ENCODE assay signal across 11 cellular contexts in the genomic region with DNA sequence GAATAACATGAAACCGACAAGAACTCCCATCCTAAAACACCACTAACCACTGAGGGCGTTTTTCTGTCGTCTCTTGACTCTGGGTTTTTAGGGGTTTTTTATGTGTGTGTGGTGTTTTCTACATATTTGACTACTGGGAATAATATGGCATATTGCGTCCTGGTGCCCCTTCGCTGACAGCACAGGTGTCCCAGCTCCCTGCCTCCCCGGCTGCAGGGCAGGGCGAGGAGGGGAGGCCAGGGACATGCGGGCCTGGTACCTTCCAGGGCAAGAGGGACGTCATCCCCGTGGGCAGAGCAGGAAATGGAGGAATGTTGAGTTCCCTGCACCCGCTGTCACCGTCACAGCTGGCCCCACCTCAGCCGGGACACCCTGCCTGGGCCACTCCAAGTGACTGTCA. TPM values are rescaled to one million over a fixed set of nuclear protein-coding genes. Genes with fewer than 3 reads are reported as not detected.
DNase-seq lines count a peak whose midpoint lies in the region; ATAC-seq and TF ChIP-seq lines count a peak whose summit lies in the region.
"Had no signal": no experiment of that assay in that cellular context is flagged by ENCODE, and none has a peak within 500 bp of the region (broad histone marks: within the 10 kb centered on the region; RNA-seq: fewer than 3 reads in every experiment).

No MANE protein-coding gene starts in this region.

- POLR2A ChIA-PET in T-cell (lab: Charles Lee): no interaction called here

- H3K4me3 ChIP-seq in left ventricle myocardium inferior (no peak overlapping the region), mesenchymal stem cell (ENCODE audit: insufficient read depth in 1 of 2, low read depth in 1 of 2, low read length in 2 of 2) (no peak overlapping the region), upper lobe of left lung (no peak overlapping the region)

- intact Hi-C loops in Right ventricle myocardium inferior (cut with DNase I) (no loop called here), left ventricle myocardium inferior (cut with micrococcal nuclease) (no loop called here)

- H3K18ac ChIP-seq in mesenchymal stem cell (ENCODE audit: low read depth in 1 of 2, low read length in 2 of 2): peak overlapping the region; percentile 79 to 97

- TF ChIP-seq CTCF in left ventricle myocardium inferior (IDR thresholded peaks at IDR 0.05; ENCODE audit: borderline replicate concordance) (no peak), upper lobe of left lung (IDR thresholded peaks at IDR 0.05) (no peak)

- TF ChIP-seq POLR2A in upper lobe of left lung (IDR thresholded peaks at IDR 0.05): no peak

- no peaks in the 10 kb centered on the region for H3K27me3 Mint-ChIP-seq in T-cell

- peak overlapping the region; percentile 60 for H2BK15ac ChIP-seq in mesenchymal stem cell (ENCODE audit: low read depth, poor library complexity, severe bottlenecking)

- H3K14ac ChIP-seq in mesenchymal stem cell (ENCODE audit: low read length in 2 of 2): peak overlapping the region in 1 of 2 experiments; percentile 95

- no peak overlapping the region for H3K4me2 ChIP-seq in mesenchymal stem cell (ENCODE audit: low read length, poor library complexity, severe bottlenecking)

- DNase-seq in Right ventricle myocardium inferior (ENCODE audit: missing footprints) (peak; percentile 26), left ventricle myocardium inferior (no peak), T-cell (no peak), mesenchymal stem cell (no peak), upper lobe of left lung (peak in 1 of 2 donors; percentile 61), NCI-H1436 treated with DMSO at 0.1 percent for 48 hours (lab: John Stamatoyannopoulos, UW) (no peak), KG1 (lab: John Stamatoyannopoulos, UW) (no peak)
- DNase-seq: DMS153, NCI-H345, occipital lobe had no signal

- WGBS in mesenchymal stem cell: 67% methylated on average over 12 of the region's 13 CpGs
- WGBS in upper lobe of left lung, 2 donors: 42 to 58% methylated on average over 10 to 13 of the region's 13 CpGs

- no peak overlapping the region for H2AFZ ChIP-seq in mesenchymal stem cell (ENCODE audit: low read depth, low read length)

- H3K9me3 ChIP-seq in left ventricle myocardium inferior (replicated peaks): no peaks in the 10 kb centered on the region
- no peaks in the 10 kb centered on the region for H3K9me3 ChIP-seq in mesenchymal stem cell (ENCODE audit: control insufficient read depth, low read length)
- H3K9me3 ChIP-seq in upper lobe of left lung: no peaks in the 10 kb centered on the region

- H2BK12ac ChIP-seq in mesenchymal stem cell (ENCODE audit: low read length in 2 of 2): peak overlapping the region; percentile 96 to 99

- H3K4me1 Mint-ChIP-seq in T-cell: peaks cover 17 to 34% (median 21%) of the 10 kb centered on the region in 3 donors

- H3K4me1 ChIP-seq in left ventricle myocardium inferior (peaks cover 58% of the 10 kb centered on the region), mesenchymal stem cell (ENCODE audit: control insufficient read depth, insufficient read depth, low read depth, low read length) (peaks cover 72% of the 10 kb centered on the region), upper lobe of left lung (peaks cover 53 to 63% (median 57%) of the 10 kb centered on the region in 4 donors)

- peak overlapping the region; percentile 97 for H2AK5ac ChIP-seq in mesenchymal stem cell (ENCODE audit: low read length, severe bottlenecking)

- CTCF ChIA-PET in T-cell (lab: Charles Lee): no interaction called here

- H3K79me1 ChIP-seq in mesenchymal stem cell (replicated peaks; ENCODE audit: low read length, poor library complexity, severe bottlenecking): peaks cover 5% of the 10 kb centered on the region

- peak overlapping the region; percentile 90 for H4K8ac ChIP-seq in mesenchymal stem cell (ENCODE audit: low read length)

- no peak for TF ChIP-seq EP300 in upper lobe of left lung (IDR thresholded peaks at IDR 0.05)

- peak overlapping the region in 1 of 3 donors; percentile 11 for H3K4me3 Mint-ChIP-seq in T-cell

- no peaks in the 10 kb centered on the region for H3K36me3 Mint-ChIP-seq in T-cell

- H3K36me3 ChIP-seq in left ventricle myocardium inferior: no peaks in the 10 kb centered on the region
- H3K36me3 ChIP-seq in mesenchymal stem cell (ENCODE audit: control insufficient read depth in 1 of 2, insufficient read depth in 2 of 2, low read depth in 1 of 2, low read length in 2 of 2): peaks cover 0 to 27% of the 10 kb centered on the region in 2 experiments
- H3K36me3 ChIP-seq in upper lobe of left lung: no peaks in the 10 kb centered on the region

- H3K27me3 ChIP-seq in left ventricle myocardium inferior (ENCODE audit: low read depth) (no peaks in the 10 kb centered on the region), mesenchymal stem cell (ENCODE audit: control insufficient read depth in 1 of 2, insufficient read depth in 1 of 2, low read length in 2 of 2) (no peaks in the 10 kb centered on the region), upper lobe of left lung (no peaks in the 10 kb centered on the region)

- no peak overlapping the region for H3K9ac ChIP-seq in mesenchymal stem cell (ENCODE audit: low read length)

- peak overlapping the region; percentile 57 to 91 for H3K4ac ChIP-seq in mesenchymal stem cell (ENCODE audit: low read depth in 1 of 2, low read length in 2 of 2)

- H3K23ac ChIP-seq in mesenchymal stem cell (ENCODE audit: low read length in 2 of 2): no peak overlapping the region

- H2BK5ac ChIP-seq in mesenchymal stem cell (ENCODE audit: low read depth, low read length, poor library complexity, severe bottlenecking): no peak overlapping the region

- no peaks in the 10 kb centered on the region for H3K9me3 Mint-ChIP-seq in T-cell

- ATAC-seq in Right ventricle myocardium inferior: no peak
- ATAC-seq in T-cell (replicated peaks in 1 of 4): no peak
- ATAC-seq in upper lobe of left lung (ENCODE audit: low FRiP score in 2 of 2): no peak
- ATAC-seq in HG02885 (IDR thresholded peaks at IDR 0.05; ENCODE audit: poor library complexity, unreplicated experiment): no peak

- H2BK120ac ChIP-seq in mesenchymal stem cell (ENCODE audit: low read depth, low read length): no peak overlapping the region

- H3K27ac Mint-ChIP-seq in T-cell: peak overlapping the region; percentile 44 to 78

- H3K27ac ChIP-seq in left ventricle myocardium inferior (replicated peaks) (no peak overlapping the region), mesenchymal stem cell (ENCODE audit: low read length, poor library complexity, severe bottlenecking) (peak overlapping the region; percentile 99), upper lobe of left lung (peak overlapping the region; percentile 52 to 81 (median 77))

- peak overlapping the region; percentile 98 for H4K91ac ChIP-seq in mesenchymal stem cell (ENCODE audit: low read length)

RNA-seq across cellular contexts. Expression of a gene that starts 34.8 kb away (rescaled TPM):
- total RNA-seq in Right ventricle myocardium inferior (7.6 TPM), left ventricle myocardium inferior (4.1 TPM), T-cell (1 to 10 TPM; 1.2 to 7.5 (median 4.9) TPM), upper lobe of left lung (10 to 100 TPM; 12.0 to 38.8 (median 22.0) TPM)
- 11.6 TPM for polyA plus RNA-seq in mesenchymal stem cell (2013, experiment 1 of 2)
- 11.1 TPM for polyA plus RNA-seq in mesenchymal stem cell (2013, experiment 2 of 2)
